In genomic region chr15:64387562-64388168, GRCh38 we compare ENCODE assay signal across 1 cellular context.
TF ChIP-seq lines count a peak whose summit lies in the region.

TSS of gene TRIP4 (plus strand) at chr15:64387836. CDS start at chr15:64387864, 28 bp downstream.

TF ChIP-seq in HepG2, 621 proteins besides CTCF, POLR2A, EP300 and RAD21 (continued from another document and continues in another):
- 0 out of 2 replicates have a peak, but pooled peaks have one; percentile 78 for TF ChIP-seq TIGD3 (CRISPR knock-in tag; IDR thresholded peaks at IDR 0.05; ENCODE audit: borderline replicate concordance)
- peak; percentile 97 for TF ChIP-seq ZNF264 (CRISPR knock-in tag; IDR thresholded peaks at IDR 0.05)
- no peak for TF ChIP-seq NFIB (CRISPR knock-in tag; IDR thresholded peaks at IDR 0.05; ENCODE audit: borderline replicate concordance)
- no peak for TF ChIP-seq NR3C1 (CRISPR knock-in tag; IDR thresholded peaks at IDR 0.05)
- TF ChIP-seq ZNF792 (CRISPR knock-in tag; IDR thresholded peaks at IDR 0.05) = peak; percentile 98
- peak; percentile 75; the same call in 1 of the 2 replicates for TF ChIP-seq SRY (CRISPR knock-in tag; IDR thresholded peaks at IDR 0.05)
- peak; percentile 97 for TF ChIP-seq NRL (CRISPR knock-in tag; IDR thresholded peaks at IDR 0.05; ENCODE audit: borderline replicate concordance)
- no peak for TF ChIP-seq ZNF496 (CRISPR knock-in tag; IDR thresholded peaks at IDR 0.05; ENCODE audit: insufficient replicate concordance)
- peak; percentile 97 for TF ChIP-seq KLF12 (CRISPR knock-in tag; IDR thresholded peaks at IDR 0.05; ENCODE audit: borderline replicate concordance)
- TF ChIP-seq ZNF121 (CRISPR knock-in tag; IDR thresholded peaks at IDR 0.05) = peak; percentile 75
- TF ChIP-seq TRAFD1 (CRISPR knock-in tag; IDR thresholded peaks at IDR 0.05; ENCODE audit: borderline replicate concordance) = peak; percentile 92; the same call in 1 of the 2 replicates
- no peak for TF ChIP-seq SRSF9 (IDR thresholded peaks at IDR 0.05; ENCODE audit: borderline replicate concordance, insufficient read depth, low read depth, low read length, poor library complexity, severe bottlenecking)
- peak; percentile 96 for TF ChIP-seq ZNF160 (CRISPR knock-in tag; IDR thresholded peaks at IDR 0.05)
- TF ChIP-seq HMGA1 (CRISPR knock-in tag; conservative IDR thresholded peaks at IDR 0.05) = no peak
- no peak for TF ChIP-seq ZBTB1 (CRISPR knock-in tag; IDR thresholded peaks at IDR 0.05; ENCODE audit: borderline replicate concordance)
- peak; percentile 95; the same call in 1 of the 2 replicates for TF ChIP-seq ZNF225 (CRISPR knock-in tag; IDR thresholded peaks at IDR 0.05)
- TF ChIP-seq POGZ (CRISPR knock-in tag; IDR thresholded peaks at IDR 0.05) = peak; percentile 100
- no peak for TF ChIP-seq GTF2F1 (IDR thresholded peaks at IDR 0.05; ENCODE audit: low read length)
- no peak for TF ChIP-seq ZNF17 (CRISPR knock-in tag; IDR thresholded peaks at IDR 0.05)
- TF ChIP-seq, protein P1, sequence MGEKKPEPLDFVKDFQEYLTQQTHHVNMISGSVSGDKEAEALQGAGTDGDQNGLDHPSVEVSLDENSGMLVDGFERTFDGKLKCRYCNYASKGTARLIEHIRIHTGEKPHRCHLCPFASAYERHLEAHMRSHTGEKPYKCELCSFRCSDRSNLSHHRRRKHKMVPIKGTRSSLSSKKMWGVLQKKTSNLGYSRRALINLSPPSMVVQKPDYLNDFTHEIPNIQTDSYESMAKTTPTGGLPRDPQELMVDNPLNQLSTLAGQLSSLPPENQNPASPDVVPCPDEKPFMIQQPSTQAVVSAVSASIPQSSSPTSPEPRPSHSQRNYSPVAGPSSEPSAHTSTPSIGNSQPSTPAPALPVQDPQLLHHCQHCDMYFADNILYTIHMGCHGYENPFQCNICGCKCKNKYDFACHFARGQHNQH (CRISPR knock-in tag; IDR thresholded peaks at IDR 0.05) = peak; percentile 93
- TF ChIP-seq CEBPG (CRISPR knock-in tag; IDR thresholded peaks at IDR 0.05) = peak; percentile 76
- peak; percentile 99 for TF ChIP-seq PITX1 (CRISPR knock-in tag; IDR thresholded peaks at IDR 0.05)
- TF ChIP-seq NR1H2 (CRISPR knock-in tag; IDR thresholded peaks at IDR 0.05; ENCODE audit: borderline replicate concordance, low read depth) = no peak
- no peak for TF ChIP-seq ONECUT2 (CRISPR knock-in tag; IDR thresholded peaks at IDR 0.05)
- TF ChIP-seq KDM2A (CRISPR knock-in tag; IDR thresholded peaks at IDR 0.05; ENCODE audit: borderline replicate concordance, low read depth) = peak; percentile 95
- peak; percentile 85 for TF ChIP-seq FOXA3 (CRISPR knock-in tag; IDR thresholded peaks at IDR 0.05)
- TF ChIP-seq BHLHE40 (IDR thresholded peaks at IDR 0.05; ENCODE audit: low read length) = peak; percentile 52; the same call in 1 of the 2 replicates
- no peak for TF ChIP-seq FOXO4 (CRISPR knock-in tag; conservative IDR thresholded peaks at IDR 0.05)
- TF ChIP-seq ZBTB7A (CRISPR knock-in tag; IDR thresholded peaks at IDR 0.05) = peak; percentile 58; the same call in 1 of the 2 replicates
- 0 out of 2 replicates have a peak, but pooled peaks have one; percentile 29 for TF ChIP-seq CHCHD3 (CRISPR knock-in tag; IDR thresholded peaks at IDR 0.05)
- TF ChIP-seq THAP11 (CRISPR knock-in tag; IDR thresholded peaks at IDR 0.05) = peak; percentile 97
- peak; percentile 68; the same call in 1 of the 2 replicates for TF ChIP-seq ZKSCAN5 (CRISPR knock-in tag; IDR thresholded peaks at IDR 0.05)
- no peak for TF ChIP-seq MLLT10 (CRISPR knock-in tag; IDR thresholded peaks at IDR 0.05)
- peak; percentile 93 for TF ChIP-seq ZC3H13 (CRISPR knock-in tag; IDR thresholded peaks at IDR 0.05)
- TF ChIP-seq ZNF180 (CRISPR knock-in tag; IDR thresholded peaks at IDR 0.05; ENCODE audit: borderline replicate concordance, low read depth) = 0 out of 2 replicates have a peak, but pooled peaks have one; percentile 46
- TF ChIP-seq, protein P2, sequence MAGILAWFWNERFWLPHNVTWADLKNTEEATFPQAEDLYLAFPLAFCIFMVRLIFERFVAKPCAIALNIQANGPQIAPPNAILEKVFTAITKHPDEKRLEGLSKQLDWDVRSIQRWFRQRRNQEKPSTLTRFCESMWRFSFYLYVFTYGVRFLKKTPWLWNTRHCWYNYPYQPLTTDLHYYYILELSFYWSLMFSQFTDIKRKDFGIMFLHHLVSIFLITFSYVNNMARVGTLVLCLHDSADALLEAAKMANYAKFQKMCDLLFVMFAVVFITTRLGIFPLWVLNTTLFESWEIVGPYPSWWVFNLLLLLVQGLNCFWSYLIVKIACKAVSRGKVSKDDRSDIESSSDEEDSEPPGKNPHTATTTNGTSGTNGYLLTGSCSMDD (CRISPR knock-in tag; IDR thresholded peaks at IDR 0.05) = 0 out of 2 replicates have a peak, but pooled peaks have one; percentile 65
- TF ChIP-seq LBX2 (CRISPR knock-in tag; IDR thresholded peaks at IDR 0.05; ENCODE audit: borderline replicate concordance) = peak; percentile 85; the same call in 1 of the 2 replicates
- peak; percentile 93 for TF ChIP-seq JARID2 (CRISPR knock-in tag; IDR thresholded peaks at IDR 0.05; ENCODE audit: insufficient replicate concordance)
- no peak for TF ChIP-seq RAD51 (IDR thresholded peaks at IDR 0.05; ENCODE audit: borderline replicate concordance)
- peak; percentile 99 for TF ChIP-seq KMT2A (CRISPR knock-in tag; IDR thresholded peaks at IDR 0.05)
- TF ChIP-seq ZNF235 (CRISPR knock-in tag; IDR thresholded peaks at IDR 0.05; ENCODE audit: borderline replicate concordance) = no peak; the same call in 1 of the 2 replicates
- TF ChIP-seq, protein P3, sequence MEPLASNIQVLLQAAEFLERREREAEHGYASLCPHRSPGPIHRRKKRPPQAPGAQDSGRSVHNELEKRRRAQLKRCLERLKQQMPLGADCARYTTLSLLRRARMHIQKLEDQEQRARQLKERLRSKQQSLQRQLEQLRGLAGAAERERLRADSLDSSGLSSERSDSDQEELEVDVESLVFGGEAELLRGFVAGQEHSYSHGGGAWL (CRISPR knock-in tag; IDR thresholded peaks at IDR 0.05) = peak; percentile 63
- TF ChIP-seq NFRKB (IDR thresholded peaks at IDR 0.05) = peak; percentile 87
- TF ChIP-seq SNAI1 (CRISPR knock-in tag; IDR thresholded peaks at IDR 0.05; ENCODE audit: borderline replicate concordance) = 0 out of 2 replicates have a peak, but pooled peaks have one; percentile 83
- TF ChIP-seq ZBTB34 (CRISPR knock-in tag; IDR thresholded peaks at IDR 0.05) = no peak; the same call in 1 of the 2 replicates
- no peak for TF ChIP-seq HNRNPUL1 (IDR thresholded peaks at IDR 0.05; ENCODE audit: low read depth, low read length)
- TF ChIP-seq ZMYM4 (CRISPR knock-in tag; IDR thresholded peaks at IDR 0.05) = peak; percentile 100
- TF ChIP-seq SMAD1 (CRISPR knock-in tag; IDR thresholded peaks at IDR 0.05; ENCODE audit: borderline replicate concordance, low read depth) = peak; percentile 96
- TF ChIP-seq MNT (IDR thresholded peaks at IDR 0.05) = peak; percentile 77
- no peak for TF ChIP-seq MTF1 (CRISPR knock-in tag; IDR thresholded peaks at IDR 0.05)
- peak; percentile 68 for TF ChIP-seq ELF4 (CRISPR knock-in tag; IDR thresholded peaks at IDR 0.05; ENCODE audit: borderline replicate concordance)
- peak; percentile 98 for TF ChIP-seq RELA (CRISPR knock-in tag; IDR thresholded peaks at IDR 0.05)
- TF ChIP-seq, protein P4, sequence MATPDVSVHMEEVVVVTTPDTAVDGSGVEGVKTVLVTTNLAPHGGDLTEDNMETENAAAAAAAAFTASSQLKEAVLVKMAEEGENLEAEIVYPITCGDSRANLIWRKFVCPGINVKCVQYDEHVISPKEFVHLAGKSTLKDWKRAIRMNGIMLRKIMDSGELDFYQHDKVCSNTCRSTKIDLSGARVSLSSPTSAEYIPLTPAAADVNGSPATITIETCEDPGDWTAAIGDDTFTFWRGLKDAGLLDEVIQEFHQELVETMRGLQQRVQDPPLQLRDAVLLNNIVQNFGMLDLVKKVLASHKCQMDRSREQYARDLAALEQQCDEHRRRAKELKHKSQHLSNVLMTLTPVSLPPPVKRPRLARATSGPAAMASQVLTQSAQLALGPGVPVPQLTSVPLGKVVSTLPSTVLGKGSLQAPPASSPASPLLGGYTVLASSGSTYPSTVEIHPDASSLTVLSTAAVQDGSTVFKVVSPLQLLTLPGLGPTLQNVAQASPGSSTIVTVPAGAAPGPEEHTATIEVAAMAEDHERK (CRISPR knock-in tag; IDR thresholded peaks at IDR 0.05; ENCODE audit: low read depth) = no peak
- peak; percentile 88 for TF ChIP-seq ZNF678 (CRISPR knock-in tag; IDR thresholded peaks at IDR 0.05)
- TF ChIP-seq ZNF614 (CRISPR knock-in tag; IDR thresholded peaks at IDR 0.05; ENCODE audit: borderline replicate concordance) = peak; percentile 96
- peak; percentile 85; the same call in 1 of the 2 replicates for TF ChIP-seq ZNF12 (CRISPR knock-in tag; IDR thresholded peaks at IDR 0.05)
- TF ChIP-seq SAFB2 (CRISPR knock-in tag; IDR thresholded peaks at IDR 0.05; ENCODE audit: borderline replicate concordance, low read depth) = no peak; the same call in 1 of the 2 replicates
- peak; percentile 96 for TF ChIP-seq ZFP1 (CRISPR knock-in tag; IDR thresholded peaks at IDR 0.05)
- TF ChIP-seq MTF2 (CRISPR knock-in tag; IDR thresholded peaks at IDR 0.05; ENCODE audit: borderline replicate concordance) = peak; percentile 24; the same call in 1 of the 2 replicates
- peak; percentile 89 for TF ChIP-seq ETV5 (CRISPR knock-in tag; IDR thresholded peaks at IDR 0.05; ENCODE audit: borderline replicate concordance)
